9 cellular contexts compared by ENCODE assay signal in the genomic region with DNA sequence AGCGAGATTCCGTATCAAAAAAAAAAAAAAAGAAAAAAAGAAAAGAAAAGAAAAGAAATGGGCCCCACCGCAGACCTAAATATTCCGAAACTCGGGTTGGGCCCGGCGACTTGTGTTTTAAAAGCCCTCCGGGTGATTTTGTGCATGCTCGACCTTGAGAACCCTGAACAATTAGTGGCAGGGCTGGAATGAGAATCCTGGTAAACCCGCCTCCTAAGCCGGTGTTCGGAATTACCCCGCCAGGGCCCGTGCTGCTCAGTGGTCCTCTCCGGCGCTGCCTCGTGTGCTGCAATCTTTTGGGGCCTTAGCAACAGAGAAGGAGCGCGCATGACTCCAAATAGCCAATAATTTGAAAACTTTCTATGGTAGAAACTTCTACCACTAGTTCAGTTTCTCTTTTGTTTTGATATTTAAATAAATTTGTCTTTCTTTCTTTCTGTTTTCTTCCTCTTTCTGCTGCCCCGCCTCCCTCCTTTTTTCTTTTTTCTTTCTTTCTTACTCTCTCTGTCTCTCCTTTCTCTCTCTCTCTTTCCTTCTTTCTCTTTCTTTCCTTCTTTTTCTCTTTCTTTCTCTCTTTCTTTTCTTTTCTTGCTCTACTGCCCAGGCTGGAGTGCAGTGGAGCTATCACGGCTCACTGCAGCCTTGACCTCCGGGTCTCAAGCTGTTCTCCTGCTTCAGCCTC. TPM values are rescaled to one million over a fixed set of nuclear protein-coding genes. Genes with fewer than 3 reads are reported as not detected.
DNase-seq lines count a peak whose midpoint lies in the region; ATAC-seq and TF ChIP-seq lines count a peak whose summit lies in the region.
"Had no signal": no experiment of that assay in that cellular context is flagged by ENCODE, and none has a peak within 500 bp of the region (broad histone marks: within the 10 kb centered on the region; RNA-seq: fewer than 3 reads in every experiment).

No MANE protein-coding gene starts in this region.

- no CpG with 5 or more reads among the region's 22 CpGs for WGBS in neuronal stem cell (ENCODE audit: extremely low coverage in 2 of 2, insufficient read length in 2 of 2, insufficient replicate concordance in 1 of 2), 2 donors

- no peaks in the 10 kb centered on the region for H3K9me3 ChIP-seq in CD4-positive, CD25-positive, alpha-beta regulatory T cell (ENCODE audit: control insufficient read depth in 2 of 2, low read length in 2 of 2)
- no peaks in the 10 kb centered on the region for H3K9me3 ChIP-seq in OCI-LY3 (ENCODE audit: insufficient read depth, low read length)
- H3K9me3 ChIP-seq in duodenal mucosa (ENCODE audit: control insufficient read depth in 1 of 2, low read length in 2 of 2), result no peaks in the 10 kb centered on the region
- H3K9me3 ChIP-seq in neuronal stem cell (replicated peaks in 1 of 2; ENCODE audit: control insufficient read depth in 2 of 2, insufficient read depth in 1 of 2, low read depth in 1 of 2, low read length in 2 of 2), result peaks cover 2 to 5% of the 10 kb centered on the region in 2 donors

- no peak overlapping the region for H2BK5ac ChIP-seq in neuronal stem cell (ENCODE audit: low read length)

- H3K4me3 Mint-ChIP-seq in CD4-positive, CD25-positive, alpha-beta regulatory T cell, result peak overlapping the region; percentile 87 to 96 (median 91)

- H3K36me3 Mint-ChIP-seq in CD4-positive, CD25-positive, alpha-beta regulatory T cell, result no peaks in the 10 kb centered on the region

- H3K9ac ChIP-seq in OCI-LY3 (ENCODE audit: low read length) (peak overlapping the region; percentile 88), duodenal mucosa (ENCODE audit: low read depth in 1 of 2, low read length in 2 of 2) (peak overlapping the region in 1 of 2 donors; percentile 28), neuronal stem cell (ENCODE audit: low read depth, low read length, poor library complexity) (no peak overlapping the region)

- no peak for TF ChIP-seq CTCF in OCI-LY3 (IDR thresholded peaks at IDR 0.05; ENCODE audit: low read depth, low read length)

- peaks cover 57% of the 10 kb centered on the region for H3K4me1 ChIP-seq in CD4-positive, CD25-positive, alpha-beta regulatory T cell (ENCODE audit: control insufficient read depth, insufficient read depth, low read length, poor library complexity, severe bottlenecking)
- H3K4me1 ChIP-seq in OCI-LY3 (ENCODE audit: low read length) (peaks cover 77% of the 10 kb centered on the region), duodenal mucosa (ENCODE audit: control insufficient read depth in 1 of 2, insufficient read depth in 2 of 2, low read length in 2 of 2) (peaks cover 36 to 47% of the 10 kb centered on the region in 2 donors), neuronal stem cell (ENCODE audit: control insufficient read depth in 2 of 2, insufficient read depth in 1 of 2, low read depth in 1 of 2, low read length in 2 of 2) (peaks cover 3 to 11% of the 10 kb centered on the region in 2 donors)

- H4K8ac ChIP-seq in neuronal stem cell (ENCODE audit: low read depth, low read length), result no peak overlapping the region

- H3K79me2 ChIP-seq in OCI-LY3 (ENCODE audit: low read length), result peaks cover 45% of the 10 kb centered on the region

- H3K27ac ChIP-seq in CD4-positive, CD25-positive, alpha-beta regulatory T cell (ENCODE audit: insufficient read depth, low read length, poor library complexity, severe bottlenecking), result peak overlapping the region; percentile 74
- peak overlapping the region; percentile 96 for H3K27ac ChIP-seq in OCI-LY3 (ENCODE audit: low read length)
- no peak overlapping the region for H3K27ac ChIP-seq in duodenal mucosa (ENCODE audit: low read depth, low read length)
- no peak overlapping the region for H3K27ac ChIP-seq in neuronal stem cell (replicated peaks; ENCODE audit: low read length)

- no peak overlapping the region for H4K91ac ChIP-seq in neuronal stem cell (ENCODE audit: low read depth, low read length, poor library complexity)

- H3K14ac ChIP-seq in neuronal stem cell (ENCODE audit: low read length), result no peak overlapping the region

- no peak overlapping the region for H3K4ac ChIP-seq in neuronal stem cell (ENCODE audit: low read length)

- no peaks in the 10 kb centered on the region for H3K9me3 Mint-ChIP-seq in CD4-positive, CD25-positive, alpha-beta regulatory T cell

- no peak overlapping the region for H2AFZ ChIP-seq in OCI-LY3 (ENCODE audit: low read depth, low read length)
- no peak overlapping the region for H2AFZ ChIP-seq in neuronal stem cell (ENCODE audit: low read length)

- no peak overlapping the region for H2BK120ac ChIP-seq in neuronal stem cell (ENCODE audit: low read depth, low read length)

- H4K20me1 ChIP-seq in OCI-LY3 (ENCODE audit: insufficient read depth, low read length), result no peaks in the 10 kb centered on the region

- H3K27me3 ChIP-seq in CD4-positive, CD25-positive, alpha-beta regulatory T cell (ENCODE audit: control insufficient read depth, insufficient read depth, low read length), result no peaks in the 10 kb centered on the region
- H3K27me3 ChIP-seq in OCI-LY3 (ENCODE audit: low read depth, low read length), result no peaks in the 10 kb centered on the region
- H3K27me3 ChIP-seq in duodenal mucosa (ENCODE audit: control insufficient read depth in 1 of 2, insufficient read depth in 2 of 2, low read length in 2 of 2), result no peaks in the 10 kb centered on the region
- peaks cover 7 to 80% (median 50%) of the 10 kb centered on the region in 3 experiments for H3K27me3 ChIP-seq in neuronal stem cell (ENCODE audit: control insufficient read depth in 3 of 3, insufficient read depth in 3 of 3, low read depth in 1 of 3, low read length in 3 of 3)

- DNase-seq in CD4-positive, CD25-positive, alpha-beta regulatory T cell, result peak in 2 of 3 donors; percentile 28 to 41
- DNase-seq in neuronal stem cell (ENCODE audit: low spot score) (peak; percentile 24), inferior parietal cortex (ENCODE audit: extremely low spot score) (no peak), NCI-H1105 (lab: John Stamatoyannopoulos, UW) (no peak)

- H3K23ac ChIP-seq in neuronal stem cell (ENCODE audit: low read depth, low read length, poor library complexity), result no peak overlapping the region

- H2BK15ac ChIP-seq in neuronal stem cell (ENCODE audit: low read length), result no peak overlapping the region

- H3K4me2 ChIP-seq in OCI-LY3 (ENCODE audit: low read length) (peak overlapping the region; percentile 82), neuronal stem cell (ENCODE audit: insufficient read depth, low read length, poor library complexity, severe bottlenecking) (peak overlapping the region; percentile 46)

- no peaks in the 10 kb centered on the region for H3K79me1 ChIP-seq in neuronal stem cell (ENCODE audit: low read depth, low read length)

- peaks cover 5% of the 10 kb centered on the region for H3K27me3 Mint-ChIP-seq in CD4-positive, CD25-positive, alpha-beta regulatory T cell

- no peak overlapping the region for H2BK12ac ChIP-seq in neuronal stem cell (ENCODE audit: low read length)

- H3K4me1 Mint-ChIP-seq in CD4-positive, CD25-positive, alpha-beta regulatory T cell, result peaks cover 21 to 73% (median 63%) of the 10 kb centered on the region in 4 donors

- ATAC-seq in CD4-positive, CD25-positive, alpha-beta regulatory T cell (ENCODE audit: low read depth in 2 of 2), result no peak
- ATAC-seq in GM19035 (IDR thresholded peaks at IDR 0.05; ENCODE audit: unreplicated experiment) (peak; percentile 53), GM21381 (IDR thresholded peaks at IDR 0.05; ENCODE audit: unreplicated experiment) (no peak)

- H3K4me3 ChIP-seq in CD4-positive, CD25-positive, alpha-beta regulatory T cell (ENCODE audit: low read depth, low read length), result peak overlapping the region; percentile 13
- peak overlapping the region; percentile 80 for H3K4me3 ChIP-seq in OCI-LY3 (ENCODE audit: low read length)
- H3K4me3 ChIP-seq in duodenal mucosa (ENCODE audit: low read depth in 1 of 2, low read length in 2 of 2), result peak overlapping the region; percentile 59 to 78
- no peak overlapping the region for H3K4me3 ChIP-seq in neuronal stem cell (ENCODE audit: low read length in 2 of 2)

- H2AK5ac ChIP-seq in neuronal stem cell (ENCODE audit: low read depth, low read length), result no peak overlapping the region

- no peak overlapping the region for H3K18ac ChIP-seq in neuronal stem cell (ENCODE audit: low read length)

- no peaks in the 10 kb centered on the region for H3K36me3 ChIP-seq in CD4-positive, CD25-positive, alpha-beta regulatory T cell (ENCODE audit: control insufficient read depth, insufficient read depth, low read length)
- H3K36me3 ChIP-seq in OCI-LY3 (replicated peaks; ENCODE audit: low read depth, low read length), result peaks cover 4% of the 10 kb centered on the region
- H3K36me3 ChIP-seq in duodenal mucosa (ENCODE audit: control insufficient read depth in 1 of 2, insufficient read depth in 2 of 2, low read length in 2 of 2), result no peaks in the 10 kb centered on the region
- H3K36me3 ChIP-seq in neuronal stem cell (replicated peaks in 1 of 2; ENCODE audit: control insufficient read depth in 2 of 2, insufficient read depth in 2 of 2, low read length in 2 of 2), result no peaks in the 10 kb centered on the region

- peak overlapping the region; percentile 76 to 92 (median 86) for H3K27ac Mint-ChIP-seq in CD4-positive, CD25-positive, alpha-beta regulatory T cell

RNA-seq across cellular contexts. Expression of a gene that starts 1.5 kb away (rescaled TPM):
- 19.5 TPM for total RNA-seq in CD4-positive, CD25-positive, alpha-beta regulatory T cell
- 1 to 10 TPM; 2.3 to 4.8 (median 2.7) TPM for polyA plus RNA-seq in CD4-positive, CD25-positive, alpha-beta regulatory T cell
- polyA plus RNA-seq in neuronal stem cell (2013, experiment 1 of 2), result 0.21 TPM
- polyA plus RNA-seq in neuronal stem cell (2013, experiment 2 of 2), result 0.03 TPM

RNA-seq across cellular contexts. Expression of a gene that starts 31.9 kb away (rescaled TPM):
- 3.5 TPM for total RNA-seq in CD4-positive, CD25-positive, alpha-beta regulatory T cell
- polyA plus RNA-seq in CD4-positive, CD25-positive, alpha-beta regulatory T cell, result 1 to 10 TPM in 1 of 4 donors, under 1 TPM in 2, not detected in 1; 0.16 to 1.4 (median 0.57) TPM
- polyA plus RNA-seq in neuronal stem cell (2013, experiment 1 of 2), result 6.1 TPM
- 6.1 TPM for polyA plus RNA-seq in neuronal stem cell (2013, experiment 2 of 2)

RNA-seq across cellular contexts. Expression of a gene that starts 46.2 kb away (rescaled TPM):
- not detected for total RNA-seq in CD4-positive, CD25-positive, alpha-beta regulatory T cell
- 1 to 10 TPM in 3 of 4 donors, under 1 TPM in 1; 0.25 to 2.0 (median 1.4) TPM for polyA plus RNA-seq in CD4-positive, CD25-positive, alpha-beta regulatory T cell
- polyA plus RNA-seq in neuronal stem cell (2013, experiment 1 of 2), result not detected
- polyA plus RNA-seq in neuronal stem cell (2013, experiment 2 of 2), result not detected
- total RNA-seq: urinary bladder had no signal
- polyA plus RNA-seq: urinary bladder had no signal

Comparison
In these comparisons a context has a peak if more than half of its experiments do, and no peak if none do; other contexts are left out.
1. DNase-seq: peak in CD4-positive, CD25-positive, alpha-beta regulatory T cell (2 of 3) and neuronal stem cell (single experiment); none in inferior parietal cortex (single experiment) and NCI-H1105 (single experiment).
2. H3K27ac ChIP-seq: peak in CD4-positive, CD25-positive, alpha-beta regulatory T cell (single experiment) and OCI-LY3 (single experiment); none in duodenal mucosa (single experiment) and neuronal stem cell (single experiment).
3. H3K4me3 ChIP-seq: peak in CD4-positive, CD25-positive, alpha-beta regulatory T cell (single experiment), OCI-LY3 (single experiment) and duodenal mucosa (2 of 2); none in neuronal stem cell (0 of 2).